Comparison of ENCODE assay signal across 21 cellular contexts in genomic region chr10:70193391-70193844, GRCh38. TPM values are rescaled to one million over a fixed set of nuclear protein-coding genes. Genes with fewer than 3 reads are reported as not detected.
DNase-seq lines count a peak whose midpoint lies in the region; TF ChIP-seq lines count a peak whose summit lies in the region.
"Had no signal": no experiment of that assay in that cellular context is flagged by ENCODE, and none has a peak within 500 bp of the region (broad histone marks: within the 10 kb centered on the region; RNA-seq: fewer than 3 reads in every experiment).

No MANE protein-coding gene starts in this region.

- no peaks in the 10 kb centered on the region for H3K79me2 ChIP-seq in neural progenitor cell (ENCODE audit: low read depth)

- H3K9ac ChIP-seq in neural progenitor cell, result no peak overlapping the region

- DNase-seq in NCI-H226 (peak; percentile 59), fibroblast of peridontal ligament (ENCODE audit: extremely low read depth) (peak; percentile 52), neural progenitor cell (ENCODE audit: low spot score) (no peak), NCI-H146 treated with DMSO at 0.1 percent for 48 hours (lab: John Stamatoyannopoulos, UW; ENCODE audit: unreplicated experiment) (no peak), SW480 (ENCODE audit: low spot score) (no peak), inferior parietal cortex (ENCODE audit: extremely low spot score) (no peak), NCI-H748 (lab: John Stamatoyannopoulos, UW; ENCODE audit: unreplicated experiment) (no peak)
- DNase-seq: ACHN; activated CD4-positive, alpha-beta T cell treated with anti-CD3 and anti-CD28 coated beads, Interleukin-2, amount 10 ng/mL, durations not matched to agents 24 days and 14 days; activated T-cell treated with anti-CD3 and anti-CD28 coated beads, Interleukin-2, amount 50 U/mL, for 4 hours; amygdala; Caco-2; H9; kidney; NCI-H187; NCI-H510A treated with DMSO at 0.1 percent for 48 hours; stimulated activated naive CD4-positive, alpha-beta T cell treated with Interleukin-2 at 50 U/mL for 16 hours; T-helper 2 cell had no signal

- no peaks in the 10 kb centered on the region for H3K4me1 Mint-ChIP-seq in neural progenitor cell
- H3K4me1 Mint-ChIP-seq: H9 had no signal

- H3K27me3 Mint-ChIP-seq in neural progenitor cell (ENCODE audit: insufficient read depth, low read depth), result peaks cover 3% of the 10 kb centered on the region
- H3K27me3 Mint-ChIP-seq: activated CD4-positive, alpha-beta T cell treated with anti-CD3 and anti-CD28 coated beads, Interleukin-2, amount 10 ng/mL, durations not matched to agents 24 days and 14 days; dendritic cell treated with granulocyte-macrophage colony-stimulating factor and Interleukin-4, amounts not matched to agents 40 ng/mL and 50 ng/mL, for 4 days had no signal

- TF ChIP-seq CTCF in 22Rv1 (IDR thresholded peaks at IDR 0.05), result no peak
- no peak for TF ChIP-seq CTCF in neural progenitor cell (IDR thresholded peaks at IDR 0.05)

- no peaks in the 10 kb centered on the region for H4K20me1 ChIP-seq in neural progenitor cell (ENCODE audit: low read depth)

- no peaks in the 10 kb centered on the region for H3K4me1 ChIP-seq in neural progenitor cell

- no peaks in the 10 kb centered on the region for H3F3A ChIP-seq in neural progenitor cell (ENCODE audit: low read depth)

- no peak overlapping the region for H2AFZ ChIP-seq in neural progenitor cell (replicated peaks)

- no peaks in the 10 kb centered on the region for H3K27me3 ChIP-seq in neural progenitor cell
- H3K27me3 ChIP-seq: foreskin keratinocyte had no signal

- no peaks in the 10 kb centered on the region for H3K9me3 ChIP-seq in neural progenitor cell (ENCODE audit: low read depth)
- H3K9me3 ChIP-seq: Caco-2 had no signal

- H3K4me3 Mint-ChIP-seq in neural progenitor cell, result no peak overlapping the region
- H3K4me3 Mint-ChIP-seq: activated CD4-positive, alpha-beta T cell treated with anti-CD3 and anti-CD28 coated beads, Interleukin-2, amount 10 ng/mL, durations not matched to agents 24 days and 14 days; activated T-cell treated with anti-CD3 and anti-CD28 coated beads, Interleukin-2, amount 50 U/mL, for 4 hours; dendritic cell treated with granulocyte-macrophage colony-stimulating factor and Interleukin-4, amounts not matched to agents 40 ng/mL and 50 ng/mL, for 4 days; H9 had no signal

- H3K36me3 ChIP-seq in neural progenitor cell, result no peaks in the 10 kb centered on the region

- peaks cover 3% of the 10 kb centered on the region for H3K9me3 Mint-ChIP-seq in neural progenitor cell
- H3K9me3 Mint-ChIP-seq: activated CD4-positive, alpha-beta T cell treated with anti-CD3 and anti-CD28 coated beads, Interleukin-2, amount 10 ng/mL, durations not matched to agents 24 days and 14 days; activated T-cell treated with anti-CD3 and anti-CD28 coated beads, Interleukin-2, amount 50 U/mL, for 4 hours; dendritic cell treated with granulocyte-macrophage colony-stimulating factor and Interleukin-4, amounts not matched to agents 40 ng/mL and 50 ng/mL, for 4 days; H9 had no signal

- H3K27ac ChIP-seq in 22Rv1 (0 out of 2 replicates have a peak overlapping the region, but pooled peaks have one; percentile 63), neural progenitor cell (no peak overlapping the region)
- H3K27ac ChIP-seq: foreskin keratinocyte had no signal

- peak overlapping the region; percentile 74 for H3K27ac Mint-ChIP-seq in neural progenitor cell
- H3K27ac Mint-ChIP-seq: activated CD4-positive, alpha-beta T cell treated with anti-CD3 and anti-CD28 coated beads, Interleukin-2, amount 10 ng/mL, durations not matched to agents 24 days and 14 days; dendritic cell treated with granulocyte-macrophage colony-stimulating factor and Interleukin-4, amounts not matched to agents 40 ng/mL and 50 ng/mL, for 4 days had no signal

- H3K4me2 ChIP-seq in neural progenitor cell, result no peak overlapping the region

- no peak overlapping the region for H3K4me3 ChIP-seq in neural progenitor cell

- H3K36me3 Mint-ChIP-seq in neural progenitor cell, result peaks cover 7% of the 10 kb centered on the region

RNA-seq across cellular contexts. Expression of gene SAR1A, which starts 23.1 kb away (rescaled TPM):
- total RNA-seq in neural progenitor cell (ENCODE audit: low replicate concordance), result 93.5 and 147 TPM in 2 replicates

RNA-seq across cellular contexts. Expression of gene PPA1, which starts 39.8 kb away (rescaled TPM):
- 134 and 203 TPM in 2 replicates for total RNA-seq in neural progenitor cell (ENCODE audit: low replicate concordance)

RNA-seq across cellular contexts. Expression of gene TYSND1, which starts 46.9 kb away (rescaled TPM):
- total RNA-seq in neural progenitor cell (ENCODE audit: low replicate concordance), result 7.7 and 17.4 TPM in 2 replicates

Comparison
In these comparisons a context has a peak if more than half of its experiments do, and no peak if none do; other contexts are left out.
1. DNase-seq: peak in NCI-H226 (single experiment) and fibroblast of peridontal ligament (single experiment); none in neural progenitor cell (single experiment), NCI-H146 treated with DMSO at 0.1 percent for 48 hours (single experiment), SW480 (single experiment), inferior parietal cortex (single experiment) and NCI-H748 (single experiment).